ENCODE assay signal across 9 cellular contexts in genomic region chr22:41780714-41781507, GRCh38. TPM values are rescaled to one million over a fixed set of nuclear protein-coding genes. Genes with fewer than 3 reads are reported as not detected.
DNase-seq lines count a peak whose midpoint lies in the region; ATAC-seq and TF ChIP-seq lines count a peak whose summit lies in the region.
"Had no signal": no experiment of that assay in that cellular context is flagged by ENCODE, and none has a peak within 500 bp of the region (broad histone marks: within the 10 kb centered on the region; RNA-seq: fewer than 3 reads in every experiment).

No MANE protein-coding gene starts in this region.

- WGBS in right lobe of liver (ENCODE audit: insufficient coverage, low coverage, low lambda C conversion rate, missing lambda C conversion rate) = 76% methylated on average over 7 of the region's 11 CpGs

- peaks cover 3% of the 10 kb centered on the region for H3K36me3 Mint-ChIP-seq in activated naive CD4-positive, alpha-beta T cell treated with anti-CD3 and anti-CD28 coated beads, Interleukin-2, amount 50 U/mL, for 24 hours
- H3K36me3 Mint-ChIP-seq in chondrocyte (ENCODE audit: low read depth) = no peaks in the 10 kb centered on the region

- H3K4me1 Mint-ChIP-seq in activated naive CD4-positive, alpha-beta T cell treated with anti-CD3 and anti-CD28 coated beads, Interleukin-2, amount 50 U/mL, for 24 hours = peaks cover 59% of the 10 kb centered on the region
- H3K4me1 Mint-ChIP-seq in chondrocyte (ENCODE audit: low read depth) = no peaks in the 10 kb centered on the region

- no peaks in the 10 kb centered on the region for H3K9me3 Mint-ChIP-seq in activated naive CD4-positive, alpha-beta T cell treated with anti-CD3 and anti-CD28 coated beads, Interleukin-2, amount 50 U/mL, for 24 hours
- H3K9me3 Mint-ChIP-seq in chondrocyte (ENCODE audit: low read depth) = no peaks in the 10 kb centered on the region

- H3K4me3 ChIP-seq in right lobe of liver = no peak overlapping the region

- TF ChIP-seq CTCF in right lobe of liver (IDR thresholded peaks at IDR 0.05) (no peak), chondrocyte (IDR thresholded peaks at IDR 0.05) (no peak)

- H3K27ac Mint-ChIP-seq in activated naive CD4-positive, alpha-beta T cell treated with anti-CD3 and anti-CD28 coated beads, Interleukin-2, amount 50 U/mL, for 24 hours = peak overlapping the region; percentile 96
- no peak overlapping the region for H3K27ac Mint-ChIP-seq in chondrocyte (ENCODE audit: unreplicated experiment)

- DNase-seq in SKM-1 (lab: John Stamatoyannopoulos, UW; ENCODE audit: unreplicated experiment) (peak; percentile 73), right lobe of liver (peak; percentile 45 to 62 (median 53)), chondrocyte (ENCODE audit: low spot score) (no peak), midbrain (lab: John Stamatoyannopoulos, UW) (no peak)
- DNase-seq in stimulated activated CD8-positive, alpha-beta memory T cell treated with anti-CD3 and anti-CD28 coated beads, Interleukin-15, amount 100 ng/mL, for 4 hours (ENCODE audit: low read depth in 2 of 2) = peak; percentile 65 to 76

- intact Hi-C loops in right lobe of liver (cut with DNase I) = no loop called here

- no peaks in the 10 kb centered on the region for H3K27me3 ChIP-seq in right lobe of liver

- no peaks in the 10 kb centered on the region for H3K27me3 Mint-ChIP-seq in activated naive CD4-positive, alpha-beta T cell treated with anti-CD3 and anti-CD28 coated beads, Interleukin-2, amount 50 U/mL, for 24 hours
- no peaks in the 10 kb centered on the region for H3K27me3 Mint-ChIP-seq in chondrocyte (ENCODE audit: low read depth)

- no peak overlapping the region for H3K27ac ChIP-seq in right lobe of liver
- H3K27ac ChIP-seq: VCaP had no signal

- no peaks in the 10 kb centered on the region for H3K4me1 ChIP-seq in right lobe of liver

- no peaks in the 10 kb centered on the region for H3K36me3 ChIP-seq in right lobe of liver

- peak overlapping the region; percentile 90 for H3K4me3 Mint-ChIP-seq in activated naive CD4-positive, alpha-beta T cell treated with anti-CD3 and anti-CD28 coated beads, Interleukin-2, amount 50 U/mL, for 24 hours
- no peak overlapping the region for H3K4me3 Mint-ChIP-seq in chondrocyte (ENCODE audit: unreplicated experiment)

- no peaks in the 10 kb centered on the region for H3K9me3 ChIP-seq in right lobe of liver

- peak; percentile 71 for ATAC-seq in GM18858 (IDR thresholded peaks at IDR 0.05; ENCODE audit: unreplicated experiment)
- peak; percentile 91 for ATAC-seq in HG02981 (IDR thresholded peaks at IDR 0.05; ENCODE audit: unreplicated experiment)
- peak; percentile 67 to 84 (median 74) for ATAC-seq in right lobe of liver

- no peak for TF ChIP-seq POLR2A in right lobe of liver (IDR thresholded peaks at IDR 0.05)

RNA-seq across cellular contexts. Expression of gene CCDC134, which starts 19.6 kb away (rescaled TPM):
- total RNA-seq in right lobe of liver (1 to 10 TPM; 2.6 to 5.2 (median 3.4) TPM), chondrocyte (6.6 to 10.1 TPM (median 7.0 TPM) in 3 replicates)

RNA-seq across cellular contexts. Expression of gene SREBF2, which starts 52.0 kb away (rescaled TPM):
- total RNA-seq in right lobe of liver (10 to 100 TPM; 26.7 to 63.4 (median 37.2) TPM), chondrocyte (91.3 to 106 TPM (median 100 TPM) in 3 replicates)

Comparison
In these comparisons a context has a peak if more than half of its experiments do, and no peak if none do; other contexts are left out.
1. DNase-seq: peak in SKM-1 (single experiment), right lobe of liver (3 of 3) and stimulated activated CD8-positive, alpha-beta memory T cell treated with anti-CD3 and anti-CD28 coated beads, Interleukin-15, amount 100 ng/mL, for 4 hours (2 of 2); none in chondrocyte (single experiment) and midbrain (single experiment).
2. Peak in every context shown above with its lines, with median percentiles within 50 percentile points of each other: ATAC-seq.